ENCODE assay signal across 30 cellular contexts in the genomic region with DNA sequence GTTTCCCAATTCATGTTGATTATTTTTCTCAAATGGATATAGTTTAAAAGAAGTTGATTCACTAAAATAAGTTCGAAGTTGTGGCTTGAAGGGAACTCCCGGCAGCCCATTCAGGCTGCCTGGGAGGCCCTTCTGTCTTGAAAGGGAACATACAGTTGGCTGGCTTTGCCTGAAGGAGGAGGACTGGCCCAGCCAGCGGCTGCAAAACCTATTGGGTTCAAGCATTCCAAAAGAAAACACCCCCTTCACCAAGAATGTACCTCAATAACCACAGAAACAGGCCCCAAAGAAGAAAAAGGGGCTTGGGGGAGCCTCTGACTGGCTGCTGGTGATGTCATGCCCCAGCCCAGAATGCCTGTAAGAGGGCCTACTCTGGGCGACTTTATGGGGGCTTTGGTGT. TPM values are rescaled to one million over a fixed set of nuclear protein-coding genes. Genes with fewer than 3 reads are reported as not detected.
"Had no signal": no experiment of that assay in that cellular context is flagged by ENCODE, and none has a peak within 500 bp of the region (broad histone marks: within the 10 kb centered on the region; RNA-seq: fewer than 3 reads in every experiment).

No MANE protein-coding gene starts in this region.

- H3K27ac Mint-ChIP-seq: activated CD4-positive, alpha-beta T cell treated with anti-CD3 and anti-CD28 coated beads for 36 hours; activated CD8-positive, alpha-beta T cell treated with anti-CD3 and anti-CD28 coated beads for 36 hours; activated naive CD4-positive, alpha-beta T cell treated with anti-CD3 and anti-CD28 coated beads, Interleukin-2, amount 10 ng/mL, durations not matched to agents 7 days and 5 days; activated naive CD8-positive, alpha-beta T cell treated with anti-CD3 and anti-CD28 coated beads for 36 hours; activated T-cell treated with anti-CD3 and anti-CD28 coated beads, Interleukin-2, amount 50 U/mL, for 72 hours; activated T-helper 2 cell treated with anti-CD3 and anti-CD28 coated beads, Interferon-gamma antibody, Interleukin-2, Interleukin-4, amounts not matched to agents 10 μg/mL and 5 μg/mL and 100 μg/mL, durations not matched to agents 14 hours and 24 hours and 36 hours; brain; T-cell had no signal

- H3K27me3 Mint-ChIP-seq: activated naive CD4-positive, alpha-beta T cell treated with anti-CD3 and anti-CD28 coated beads, Interleukin-2, amount 10 ng/mL, durations not matched to agents 7 days and 5 days had no signal

- H3K36me3 Mint-ChIP-seq: activated naive CD4-positive, alpha-beta T cell treated with anti-CD3 and anti-CD28 coated beads, Interleukin-2, amount 10 ng/mL, durations not matched to agents 7 days and 5 days; activated naive CD8-positive, alpha-beta T cell treated with anti-CD3 and anti-CD28 coated beads for 36 hours; brain; T-cell had no signal

- H3K27ac ChIP-seq: cardiac muscle cell, SK-N-MC, WERI-Rb-1 had no signal

- DNase-seq: activated CD4-positive, alpha-beta T cell treated with anti-CD3 and anti-CD28 coated beads for 36 hours; activated CD8-positive, alpha-beta memory T cell treated with anti-CD3 and anti-CD28 coated beads, Interleukin-2, amount 50 U/mL, for 4 hours; activated CD8-positive, alpha-beta T cell treated with anti-CD3 and anti-CD28 coated beads for 36 hours; activated gamma-delta T cell treated with Interleukin-2 at 50 U/mL for 16 hours; activated naive CD4-positive, alpha-beta T cell treated with anti-CD3 and anti-CD28 coated beads, Interleukin-2, amount 10 ng/mL, durations not matched to agents 7 days and 5 days; activated naive CD8-positive, alpha-beta T cell treated with anti-CD3 and anti-CD28 coated beads for 36 hours; activated T-cell treated with anti-CD3 and anti-CD28 coated beads, Interleukin-2, amount 50 U/mL, for 72 hours; IMR-90; KBM-7; MG63; MV-4-11; NCI-H1092 treated with DMSO at 0.1 percent for 48 hours; NCI-H1417 treated with DMSO at 0.1 percent for 48 hours; NCI-H1694; NCI-H2029; NCI-H2107; NCI-H2171 treated with DMSO at 0.1 percent for 48 hours; NCI-H226; NCI-H526; NCI-H774; T-cell; T-helper 2 cell; WERI-Rb-1 had no signal

- H3K4me3 ChIP-seq: cardiac muscle cell, MG63 had no signal

- H3K4me1 Mint-ChIP-seq: activated CD4-positive, alpha-beta T cell treated with anti-CD3 and anti-CD28 coated beads for 36 hours; activated naive CD4-positive, alpha-beta T cell treated with anti-CD3 and anti-CD28 coated beads, Interleukin-2, amount 10 ng/mL, durations not matched to agents 7 days and 5 days; activated naive CD8-positive, alpha-beta T cell treated with anti-CD3 and anti-CD28 coated beads for 36 hours; T-cell had no signal

- H3K4me3 Mint-ChIP-seq: activated CD4-positive, alpha-beta T cell treated with anti-CD3 and anti-CD28 coated beads for 36 hours; activated CD8-positive, alpha-beta T cell treated with anti-CD3 and anti-CD28 coated beads for 36 hours; activated naive CD4-positive, alpha-beta T cell treated with anti-CD3 and anti-CD28 coated beads, Interleukin-2, amount 10 ng/mL, durations not matched to agents 7 days and 5 days; activated naive CD8-positive, alpha-beta T cell treated with anti-CD3 and anti-CD28 coated beads for 36 hours; activated T-cell treated with anti-CD3 and anti-CD28 coated beads, Interleukin-2, amount 50 U/mL, for 72 hours; brain; T-cell had no signal

- H3K9me3 Mint-ChIP-seq: activated CD8-positive, alpha-beta T cell treated with anti-CD3 and anti-CD28 coated beads for 36 hours; activated naive CD4-positive, alpha-beta T cell treated with anti-CD3 and anti-CD28 coated beads, Interleukin-2, amount 10 ng/mL, durations not matched to agents 7 days and 5 days; activated naive CD8-positive, alpha-beta T cell treated with anti-CD3 and anti-CD28 coated beads for 36 hours; activated T-cell treated with anti-CD3 and anti-CD28 coated beads, Interleukin-2, amount 50 U/mL, for 72 hours; activated T-helper 2 cell treated with anti-CD3 and anti-CD28 coated beads, Interferon-gamma antibody, Interleukin-2, Interleukin-4, amounts not matched to agents 10 μg/mL and 5 μg/mL and 100 μg/mL, durations not matched to agents 14 hours and 24 hours and 36 hours; brain; T-cell had no signal

- ATAC-seq: activated CD4-positive, alpha-beta T cell treated with anti-CD3 and anti-CD28 coated beads for 36 hours; activated CD8-positive, alpha-beta T cell treated with anti-CD3 and anti-CD28 coated beads for 36 hours; activated T-cell treated with anti-CD3 and anti-CD28 coated beads, Interleukin-2, amount 50 U/mL, for 72 hours; Right ventricle myocardium inferior; T-cell had no signal

RNA-seq across cellular contexts. Expression of gene MAFB, which starts 36.6 kb away (rescaled TPM):
- total RNA-seq: activated CD4-positive, alpha-beta T cell treated with anti-CD3 and anti-CD28 coated beads for 36 hours; activated CD8-positive, alpha-beta T cell treated with anti-CD3 and anti-CD28 coated beads for 36 hours; activated naive CD8-positive, alpha-beta T cell treated with anti-CD3 and anti-CD28 coated beads for 36 hours; IMR-90; NCI-H460; OCI-LY7 had no signal
